In genomic region chr19:31499826-31500539, GRCh38 we compare ENCODE assay signal across 22 cellular contexts.
A peak's percentile ranks its signal among the peaks of the same experiment; 100 is the strongest.
DNase-seq lines count a peak whose midpoint lies in the region; ATAC-seq and TF ChIP-seq lines count a peak whose summit lies in the region.
"Had no signal": no experiment of that assay in that cellular context is flagged by ENCODE, and none has a peak within 500 bp of the region (broad histone marks: within the 10 kb centered on the region; RNA-seq: fewer than 3 reads in every experiment).

No MANE protein-coding gene starts in this region.

- TF ChIP-seq CTCF in IMR-90 (conservative IDR thresholded peaks at IDR 0.05; ENCODE audit: low read depth, low read length) (no peak), coronary artery (IDR thresholded peaks at IDR 0.05) (no peak), lung (IDR thresholded peaks at IDR 0.05; ENCODE audit: control extremely low read depth, extremely low read depth) (no peak), suprapubic skin (IDR thresholded peaks at IDR 0.05) (no peak), WTC11 (IDR thresholded peaks at IDR 0.05) (no peak)

- DNase-seq in IMR-90 = no peak
- peak; percentile 62 for DNase-seq in coronary artery (ENCODE audit: low spot score)
- DNase-seq in lung (ENCODE audit: low spot score) = peak; percentile 15
- peak; percentile 18 to 66 for DNase-seq in suprapubic skin (ENCODE audit: low spot score in 2 of 2)
- no peak for DNase-seq in NCI-H1436 (lab: John Stamatoyannopoulos, UW)
- no peak for DNase-seq in DMS153 (lab: John Stamatoyannopoulos, UW)
- no peak for DNase-seq in WTC11 (ENCODE audit: low spot score)
- DNase-seq: CD8-positive, alpha-beta memory T cell; DMS 273 treated with DMSO at 0.1 percent for 48 hours; GM23248; HCEC 1CT; MM.1S; NCI-H1694; NCI-H2029 treated with DMSO at 0.1 percent for 48 hours; NCI-H446 treated with DMSO at 0.1 percent for 48 hours; NCI-H526; NCI-H82; NK-92 treated with Interleukin-12 subunit alpha and Interleukin-12 subunit beta, amount 100 ng/mL, for 24 hours; RPMI8226; SHP77 had no signal

- H4K91ac ChIP-seq in IMR-90 (ENCODE audit: insufficient read depth, low read depth, low read length) = no peak overlapping the region

- no peak overlapping the region for H3K4ac ChIP-seq in IMR-90 (ENCODE audit: low read depth, low read length)

- no peaks in the 10 kb centered on the region for H4K20me1 ChIP-seq in IMR-90 (ENCODE audit: insufficient read depth, low read length)

- no peak for TF ChIP-seq EP300 in suprapubic skin (IDR thresholded peaks at IDR 0.05)

- no peak for TF ChIP-seq POLR2A in IMR-90 (IDR thresholded peaks at IDR 0.05; ENCODE audit: low read depth, low read length)
- TF ChIP-seq POLR2A in suprapubic skin (IDR thresholded peaks at IDR 0.05) = no peak

- H3K9me3 ChIP-seq in IMR-90 (ENCODE audit: control insufficient read depth, insufficient read depth, low read length) (no peaks in the 10 kb centered on the region), lung (ENCODE audit: control insufficient read depth in 2 of 2, insufficient read depth in 1 of 2, low read length in 1 of 2) (no peaks in the 10 kb centered on the region), suprapubic skin (no peaks in the 10 kb centered on the region)

- no peak overlapping the region for H4K8ac ChIP-seq in IMR-90 (ENCODE audit: low read depth in 2 of 2, low read length in 2 of 2)

- H3K9ac ChIP-seq in IMR-90 (ENCODE audit: low read depth, low read length) = no peak overlapping the region
- H3K9ac ChIP-seq: GM23248, KMS-11 had no signal

- no peak overlapping the region for H3K27ac Mint-ChIP-seq in WTC11
- H3K27ac Mint-ChIP-seq: CD8-positive, alpha-beta memory T cell had no signal

- H3K4me1 ChIP-seq in IMR-90 (ENCODE audit: control insufficient read depth, insufficient read depth, low read length) (no peaks in the 10 kb centered on the region), lung (ENCODE audit: control insufficient read depth in 2 of 2, insufficient read depth in 2 of 2, low read length in 2 of 2) (no peaks in the 10 kb centered on the region), suprapubic skin (no peaks in the 10 kb centered on the region)

- H3K14ac ChIP-seq in IMR-90 (replicated peaks; ENCODE audit: low read depth, low read length) = no peak overlapping the region

- no peak overlapping the region for H2AK5ac ChIP-seq in IMR-90 (ENCODE audit: low read depth, low read length)

- H3K9me1 ChIP-seq in IMR-90 (ENCODE audit: insufficient read depth, low read length) = no peaks in the 10 kb centered on the region

- no CpG with 5 or more reads among the region's 10 CpGs for WGBS in IMR-90 (ENCODE audit: extremely low coverage in 2 of 2, insufficient read length in 1 of 2), 2 experiments
- WGBS in lung, 2 donors = 54 to 69% methylated on average over 10 of the region's 10 CpGs
- 81% methylated on average over 7 of the region's 10 CpGs for WGBS in suprapubic skin

- intact Hi-C loops in IMR-90 (cut with micrococcal nuclease) = no loop called here

- dilution Hi-C loops in IMR-90 (cut with HindIII; ENCODE audit: low sequenced_read_pairs, unreplicated experiment) = no loop called here

- ATAC-seq in IMR-90 (ENCODE audit: low read depth) (no peak), lung (ENCODE audit: insufficient read depth, low FRiP score) (no peak), WTC11 (no peak)

- peaks cover 4% of the 10 kb centered on the region for H3K27me3 Mint-ChIP-seq in WTC11 (ENCODE audit: low read depth)

- no peak overlapping the region for H3K4me2 ChIP-seq in IMR-90 (ENCODE audit: low read depth, low read length)
- H3K4me2 ChIP-seq: KMS-11 had no signal

- H3K18ac ChIP-seq in IMR-90 (ENCODE audit: low read depth, low read length) = no peak overlapping the region

- no peak overlapping the region for H2BK120ac ChIP-seq in IMR-90 (ENCODE audit: low read depth, low read length)

- H2BK20ac ChIP-seq in IMR-90 (ENCODE audit: low read depth, low read length) = no peak overlapping the region

- peak overlapping the region; percentile 51 for H2AFZ ChIP-seq in IMR-90 (replicated peaks; ENCODE audit: low read length, poor library complexity)
- H2AFZ ChIP-seq: GM23248 had no signal

- H2AK9ac ChIP-seq in IMR-90 (replicated peaks; ENCODE audit: low read depth, low read length, poor library complexity) = no peak overlapping the region

- H3K4me3 ChIP-seq in IMR-90 (ENCODE audit: insufficient read depth, low read depth, low read length) (no peak overlapping the region), coronary artery (no peak overlapping the region), lung (no peak overlapping the region), suprapubic skin (no peak overlapping the region)
- H3K4me3 ChIP-seq: GM23248 had no signal

- POLR2A ChIA-PET in IMR-90 (lab: Charles Lee; ENCODE audit: unreplicated experiment) (no interaction called here), WTC11 (lab: Charles Lee) (no interaction called here)

- H3K4me1 Mint-ChIP-seq in WTC11 = peaks cover 7% of the 10 kb centered on the region; the same call in 1 of the 2 replicates
- H3K4me1 Mint-ChIP-seq: CD8-positive, alpha-beta memory T cell had no signal

- in situ Hi-C loops in IMR-90 (cut with MboI; ENCODE audit: low sequenced_read_pairs) = no loop called here

- H3K9me3 Mint-ChIP-seq in WTC11 = peaks cover 11% of the 10 kb centered on the region; the same call in 1 of the 2 replicates

- no peak overlapping the region for H2BK15ac ChIP-seq in IMR-90 (ENCODE audit: low read depth, low read length)

- H3K79me1 ChIP-seq in IMR-90 (ENCODE audit: low read depth in 1 of 2, low read length in 2 of 2) = no peaks in the 10 kb centered on the region

- peaks cover 3% of the 10 kb centered on the region; the same call in 1 of the 2 replicates for H3K27me3 ChIP-seq in IMR-90 (ENCODE audit: control insufficient read depth, insufficient read depth, low read length)
- H3K27me3 ChIP-seq in lung (ENCODE audit: control insufficient read depth, insufficient read depth) = no peaks in the 10 kb centered on the region
- peaks cover 6% of the 10 kb centered on the region for H3K27me3 ChIP-seq in suprapubic skin

- H3K27ac ChIP-seq in IMR-90 (ENCODE audit: insufficient read depth, low read length) = no peak overlapping the region
- no peak overlapping the region for H3K27ac ChIP-seq in coronary artery
- no peak overlapping the region for H3K27ac ChIP-seq in lung (ENCODE audit: low read depth in 1 of 2, low read length in 1 of 2)
- H3K27ac ChIP-seq in suprapubic skin = no peak overlapping the region
- H3K27ac ChIP-seq: C4-2B, GM23248, KMS-11 had no signal

- CTCF ChIA-PET in IMR-90 (lab: Yijun Ruan, JAX) = interaction anchor here (0.7 kb wide), 1 partner anchor 387 kb away, joined by 3 read pairs; no protein-coding TSS in a partner anchor
- CTCF ChIA-PET in WTC11 (lab: Charles Lee) = no interaction called here

- no TSS peak for BruUV-seq in IMR-90 (replicated peaks; lab: Mats Ljungman, UMichigan)

- no peak overlapping the region for H3K56ac ChIP-seq in IMR-90 (ENCODE audit: extremely low read depth, insufficient read depth, low read length)

- H3K36me3 ChIP-seq in IMR-90 (ENCODE audit: control insufficient read depth, insufficient read depth, low read length) (no peaks in the 10 kb centered on the region), lung (ENCODE audit: control insufficient read depth in 2 of 2, insufficient read depth in 2 of 2, low read length in 2 of 2) (no peaks in the 10 kb centered on the region), suprapubic skin (no peaks in the 10 kb centered on the region)

- no peaks in the 10 kb centered on the region for H3K36me3 Mint-ChIP-seq in WTC11
- H3K36me3 Mint-ChIP-seq: CD8-positive, alpha-beta memory T cell had no signal

- H3K23ac ChIP-seq in IMR-90 (ENCODE audit: low read depth, low read length) = no peak overlapping the region

- no peak for TF ChIP-seq RAD21 in IMR-90 (IDR thresholded peaks at IDR 0.05; ENCODE audit: low read length)

- H3K4me3 Mint-ChIP-seq in WTC11 = no peak overlapping the region
- H3K4me3 Mint-ChIP-seq: CD8-positive, alpha-beta memory T cell had no signal

- H2BK5ac ChIP-seq in IMR-90 (ENCODE audit: low read depth, low read length, poor library complexity, severe bottlenecking) = no peak overlapping the region

- H4K5ac ChIP-seq in IMR-90 (ENCODE audit: low read depth, low read length) = no peak overlapping the region

TF ChIP-seq in IMR-90, 13 proteins besides CTCF, POLR2A, EP300 and RAD21 (continues in another document):
- TF ChIP-seq CHD1 (IDR thresholded peaks at IDR 0.05; ENCODE audit: low read depth, low read length) (no peak), SMC3 (IDR thresholded peaks at IDR 0.05; ENCODE audit: low read depth, low read length) (no peak), ELK1 (IDR thresholded peaks at IDR 0.05; ENCODE audit: borderline replicate concordance, low read depth, low read length) (no peak), FOS (IDR thresholded peaks at IDR 0.05; ENCODE audit: low read depth, low read length) (no peak), NFE2L2 (IDR thresholded peaks at IDR 0.05; ENCODE audit: low read depth, low read length) (no peak)

TF ChIP-seq in WTC11, 78 proteins besides CTCF, POLR2A, EP300 and RAD21:
- no peak for TF ChIP-seq NFE2L1 (CRISPR knock-in tag; IDR thresholded peaks at IDR 0.05)
- TF ChIP-seq NR2C2 (CRISPR knock-in tag; IDR thresholded peaks at IDR 0.05) = no peak
- no peak for TF ChIP-seq MAX (CRISPR knock-in tag; IDR thresholded peaks at IDR 0.05)
- no peak for TF ChIP-seq NFATC4 (CRISPR knock-in tag; IDR thresholded peaks at IDR 0.05)
- TF ChIP-seq RORB (CRISPR knock-in tag; IDR thresholded peaks at IDR 0.05) = no peak
- no peak for TF ChIP-seq RELA (CRISPR knock-in tag; IDR thresholded peaks at IDR 0.05; ENCODE audit: borderline replicate concordance)
- TF ChIP-seq TCF7 (CRISPR knock-in tag; IDR thresholded peaks at IDR 0.05; ENCODE audit: low read depth) = no peak

Comparison
In these comparisons a context has a peak if more than half of its experiments do, and no peak if none do; other contexts are left out.
1. DNase-seq: peak in coronary artery (single experiment), lung (single experiment) and suprapubic skin (2 of 2); none in IMR-90 (single experiment), NCI-H1436 (single experiment), DMS153 (single experiment) and WTC11 (single experiment).